Comparison of ENCODE assay signal across 10 cellular contexts in the genomic region with DNA sequence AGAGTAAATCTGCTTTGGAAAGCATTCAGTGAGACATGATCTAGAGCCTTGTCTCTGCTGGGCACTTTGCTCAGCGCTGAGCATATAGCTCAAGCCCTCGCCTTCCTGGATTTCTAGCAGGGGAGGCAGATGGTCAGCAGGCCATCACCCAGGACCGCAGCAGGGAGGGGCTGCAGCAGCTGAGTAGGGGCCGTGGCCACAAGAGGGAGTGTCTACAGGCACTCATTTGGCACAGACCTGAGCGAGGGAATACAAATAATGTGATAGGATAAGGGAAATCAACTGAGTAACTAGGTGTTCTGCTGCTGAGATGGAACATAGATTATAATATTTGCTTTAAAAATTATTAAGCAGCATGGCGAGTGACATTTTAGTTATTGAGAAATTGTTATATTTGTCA. TPM values are rescaled to one million over a fixed set of nuclear protein-coding genes. Genes with fewer than 3 reads are reported as not detected.
DNase-seq lines count a peak whose midpoint lies in the region; ATAC-seq and TF ChIP-seq lines count a peak whose summit lies in the region.
"Had no signal": no experiment of that assay in that cellular context is flagged by ENCODE, and none has a peak within 500 bp of the region (broad histone marks: within the 10 kb centered on the region; RNA-seq: fewer than 3 reads in every experiment).

No MANE protein-coding gene starts in this region.

- peaks cover 45% of the 10 kb centered on the region for H3K36me3 ChIP-seq in left ventricle myocardium inferior
- H3K36me3 ChIP-seq in psoas muscle (ENCODE audit: insufficient read depth in 1 of 2, low read depth in 1 of 2) = peaks cover 0 to 82% of the 10 kb centered on the region in 2 donors

- H3K4me3 Mint-ChIP-seq in H9 (no peak overlapping the region), WTC11 (no peak overlapping the region), immature natural killer cell (no peak overlapping the region)
- H3K4me3 Mint-ChIP-seq: activated naive CD8-positive, alpha-beta T cell treated with anti-CD3 and anti-CD28 coated beads, Interleukin-2, amount 50 U/mL, for 24 hours; T-helper 1 cell treated with Interleukin-12 subunit alpha and Interleukin-12 subunit beta and Interleukin-4 antibody, amounts not matched to agents 30 μg/mL and 1 μg/mL, for 36 hours had no signal

- no peak overlapping the region for H4K5ac ChIP-seq in H9 (ENCODE audit: insufficient read length, low read depth, low read length)

- H2BK15ac ChIP-seq in H9 (ENCODE audit: low read depth, low read length) = no peak overlapping the region

- no peaks in the 10 kb centered on the region for H3K23me2 ChIP-seq in H9 (ENCODE audit: insufficient read length, low read depth, low read length, poor library complexity, severe bottlenecking)

- H3K9me3 Mint-ChIP-seq in H9 (peaks cover 23 to 38% of the 10 kb centered on the region in 2 experiments), WTC11 (no peaks in the 10 kb centered on the region), immature natural killer cell (no peaks in the 10 kb centered on the region)
- H3K9me3 Mint-ChIP-seq: activated naive CD8-positive, alpha-beta T cell treated with anti-CD3 and anti-CD28 coated beads, Interleukin-2, amount 50 U/mL, for 24 hours; T-helper 1 cell treated with Interleukin-12 subunit alpha and Interleukin-12 subunit beta and Interleukin-4 antibody, amounts not matched to agents 30 μg/mL and 1 μg/mL, for 36 hours had no signal

- H2AK5ac ChIP-seq in H9 (ENCODE audit: insufficient read length, low read length) = no peak overlapping the region

- H3K4me2 ChIP-seq in H9 (ENCODE audit: insufficient read depth, insufficient read length, low read length) = no peak overlapping the region

- POLR2A ChIA-PET in WTC11 (lab: Charles Lee) = interaction anchor here (0.5 kb wide), 1 partner anchor 157 kb away, joined by 3 read pairs; no protein-coding TSS in a partner anchor

- no peak overlapping the region for H3K4ac ChIP-seq in H9 (ENCODE audit: low read depth, low read length)

- no peak overlapping the region for H2BK20ac ChIP-seq in H9 (ENCODE audit: low read depth, low read length, poor library complexity, severe bottlenecking)

- no peaks in the 10 kb centered on the region for H3K27me3 ChIP-seq in H9 (ENCODE audit: insufficient read depth, low read length)
- no peaks in the 10 kb centered on the region for H3K27me3 ChIP-seq in left ventricle myocardium inferior (ENCODE audit: low read depth)
- H3K27me3 ChIP-seq in psoas muscle (ENCODE audit: insufficient read depth in 3 of 3, low read length in 2 of 3) = no peaks in the 10 kb centered on the region

- no peak overlapping the region for H3K14ac ChIP-seq in H9 (ENCODE audit: insufficient read depth, low read length)

- H4K91ac ChIP-seq in H9 (ENCODE audit: insufficient read length, low read depth, low read length) = no peak overlapping the region

- no peaks in the 10 kb centered on the region for H3K9me3 ChIP-seq in H9 (ENCODE audit: control insufficient read depth, low read depth, low read length)
- no peaks in the 10 kb centered on the region for H3K9me3 ChIP-seq in left ventricle myocardium inferior (replicated peaks)
- H3K9me3 ChIP-seq in psoas muscle = no peaks in the 10 kb centered on the region

- no peak overlapping the region for H2AFZ ChIP-seq in H9 (ENCODE audit: low read length)

- no peak overlapping the region for H3K56ac ChIP-seq in H9 (ENCODE audit: insufficient read length, low read depth, low read length)

- H3K27ac Mint-ChIP-seq in H9 = no peak overlapping the region
- no peak overlapping the region for H3K27ac Mint-ChIP-seq in WTC11
- peak overlapping the region in 2 of 6 donors; percentile 31 to 41 for H3K27ac Mint-ChIP-seq in immature natural killer cell
- H3K27ac Mint-ChIP-seq: activated naive CD8-positive, alpha-beta T cell treated with anti-CD3 and anti-CD28 coated beads, Interleukin-2, amount 50 U/mL, for 24 hours; T-helper 1 cell treated with Interleukin-12 subunit alpha and Interleukin-12 subunit beta and Interleukin-4 antibody, amounts not matched to agents 30 μg/mL and 1 μg/mL, for 36 hours had no signal

- TF ChIP-seq CTCF in H9 (conservative IDR thresholded peaks at IDR 0.05) (peak; percentile 62), WTC11 (IDR thresholded peaks at IDR 0.05) (no peak), left ventricle myocardium inferior (IDR thresholded peaks at IDR 0.05; ENCODE audit: borderline replicate concordance) (peak; percentile 47), psoas muscle (IDR thresholded peaks at IDR 0.05) (peak; percentile 15)

- no peak overlapping the region for H3T11ph ChIP-seq in H9 (ENCODE audit: low read length)

- no CpG with 5 or more reads among the region's 6 CpGs for WGBS in H9 (ENCODE audit: extremely low coverage, insufficient read length, low lambda C conversion rate)
- 40 to 53% (median 51%) methylated on average over 6 of the region's 6 CpGs for WGBS in psoas muscle, 3 donors

- H3K23ac ChIP-seq in H9 (ENCODE audit: insufficient read length, low read depth, low read length) = no peak overlapping the region

- H2BK120ac ChIP-seq in H9 (ENCODE audit: low read depth, low read length, poor library complexity, severe bottlenecking) = no peak overlapping the region

- H3K4me1 Mint-ChIP-seq in H9 (peaks cover 29 to 54% of the 10 kb centered on the region in 2 experiments), WTC11 (peaks cover 44% of the 10 kb centered on the region), immature natural killer cell (peaks cover 4 to 10% of the 10 kb centered on the region in 2 donors)

- ATAC-seq in WTC11 (peak; percentile 83), psoas muscle (peak in 1 of 4 donors; percentile 53)
- ATAC-seq: activated naive CD8-positive, alpha-beta T cell treated with anti-CD3 and anti-CD28 coated beads, Interleukin-2, amount 50 U/mL, for 24 hours had no signal

- no peak overlapping the region for H2BK5ac ChIP-seq in H9 (ENCODE audit: insufficient read length, low read length)

- no peaks in the 10 kb centered on the region for H4K20me1 ChIP-seq in H9 (ENCODE audit: control insufficient read depth, insufficient read depth, insufficient read length)

- CTCF ChIA-PET in WTC11 (lab: Charles Lee) = interaction anchor here (1.0 to 1.8 kb wide), 7 partner anchors 11 to 267 kb away, joined by 3 to 10 read pairs (median 5); a partner anchor contains a TSS

- no peaks in the 10 kb centered on the region for H3K79me1 ChIP-seq in H9 (ENCODE audit: insufficient read depth, low read depth, low read length, poor library complexity, severe bottlenecking)

- no peak overlapping the region for H4K8ac ChIP-seq in H9 (replicated peaks; ENCODE audit: insufficient read length, low read depth, low read length)

- H3K79me2 ChIP-seq in H9 (ENCODE audit: insufficient read depth, low read length) = no peaks in the 10 kb centered on the region

- no peak overlapping the region for H3K9ac ChIP-seq in H9 (ENCODE audit: extremely low read depth, insufficient read length, low read length)

- H3K4me3 ChIP-seq in left ventricle myocardium inferior (peak overlapping the region; percentile 32), psoas muscle (no peak overlapping the region)

- DNase-seq in H9 = peak; percentile 69
- peak; percentile 51 for DNase-seq in WTC11 (ENCODE audit: low spot score)
- DNase-seq in left ventricle myocardium inferior = no peak
- DNase-seq in psoas muscle = no peak
- no peak for DNase-seq in AML-193 (lab: John Stamatoyannopoulos, UW)
- DNase-seq in stimulated activated CD4-positive, alpha-beta T cell treated with anti-CD3 and anti-CD28 coated beads, Interleukin-4, amount 100 ng/mL, for 4 hours = no peak
- no peak for DNase-seq in NCI-H187 treated with DMSO at 0.1 percent for 48 hours (lab: John Stamatoyannopoulos, UW)
- no peak for DNase-seq in immature natural killer cell
- DNase-seq: activated naive CD8-positive, alpha-beta T cell treated with anti-CD3 and anti-CD28 coated beads, Interleukin-2, amount 50 U/mL, for 24 hours had no signal

- H2BK12ac ChIP-seq in H9 (ENCODE audit: insufficient read length, low read depth, low read length) = no peak overlapping the region

- H3K36me3 Mint-ChIP-seq in H9 (ENCODE audit: insufficient read depth in 1 of 3, low read depth in 3 of 3) (peaks cover 18 to 71% (median 51%) of the 10 kb centered on the region in 3 experiments), WTC11 (peaks cover 41% of the 10 kb centered on the region), immature natural killer cell (peaks cover 0 to 74% (median 53%) of the 10 kb centered on the region in 3 donors)

- intact Hi-C loops in left ventricle myocardium inferior (cut with micrococcal nuclease) (no loop called here), psoas muscle (cut with DNase I) (no loop called here)

- H3K4me1 ChIP-seq in H9 (ENCODE audit: insufficient read depth, low read length) (peaks cover 11% of the 10 kb centered on the region; the same call in 1 of the 2 replicates), left ventricle myocardium inferior (peaks cover 26% of the 10 kb centered on the region), psoas muscle (no peaks in the 10 kb centered on the region)

- H3K27ac ChIP-seq in H9 (ENCODE audit: insufficient read length, low read depth, low read length) (no peak overlapping the region), left ventricle myocardium inferior (replicated peaks) (peak overlapping the region; percentile 75), psoas muscle (no peak overlapping the region)

- H3K18ac ChIP-seq in H9 (ENCODE audit: insufficient read length, low read depth, low read length) = no peak overlapping the region

- H3K27me3 Mint-ChIP-seq in H9 (ENCODE audit: low read depth) (no peaks in the 10 kb centered on the region), WTC11 (ENCODE audit: low read depth) (no peaks in the 10 kb centered on the region), immature natural killer cell (ENCODE audit: low read depth in 3 of 3) (peaks cover 0 to 3% (median 2%) of the 10 kb centered on the region in 3 donors)
- H3K27me3 Mint-ChIP-seq: activated naive CD8-positive, alpha-beta T cell treated with anti-CD3 and anti-CD28 coated beads, Interleukin-2, amount 50 U/mL, for 24 hours had no signal

TF ChIP-seq in WTC11, 78 proteins besides CTCF, POLR2A, EP300 and RAD21 (continues in another document):
- no peak for TF ChIP-seq JAZF1 (CRISPR knock-in tag; IDR thresholded peaks at IDR 0.05)

RNA-seq across cellular contexts. Expression of a gene that starts 30.2 kb away (rescaled TPM):
- total RNA-seq in H9 (2021) = 36.0 and 36.6 TPM in 2 replicates
- 22.8 to 25.1 TPM (median 23.4 TPM) in 3 replicates for total RNA-seq in WTC11 (2021)
- 10.6 TPM for total RNA-seq in left ventricle myocardium inferior
- 1 to 10 TPM; 7.2 to 8.2 (median 7.8) TPM for total RNA-seq in psoas muscle
- 1 to 10 TPM; 3.3 to 9.5 (median 8.4) TPM for polyA plus RNA-seq in psoas muscle
- 10 to 100 TPM in 2 of 3 donors, 1 to 10 TPM in 1; 7.5 to 42.1 (median 22.6) TPM for polyA plus RNA-seq in immature natural killer cell

RNA-seq across cellular contexts. Expression of a gene that starts 30.3 kb away (rescaled TPM):
- total RNA-seq in H9 (2021) (13.3 and 14.6 TPM in 2 replicates), WTC11 (2021) (10.2 to 13.9 TPM (median 10.7 TPM) in 3 replicates), left ventricle myocardium inferior (7.2 TPM), psoas muscle (1 to 10 TPM; 3.4 to 6.3 (median 5.0) TPM)
- polyA plus RNA-seq in psoas muscle (1 to 10 TPM; 2.1 to 4.7 (median 3.9) TPM), immature natural killer cell (10 to 100 TPM; 48.8 to 60.1 (median 55.4) TPM)

RNA-seq across cellular contexts. Expression of a gene that starts 52.1 kb away (rescaled TPM):
- total RNA-seq in H9 (2021) (73.9 and 79.8 TPM in 2 replicates), WTC11 (2021) (99.0 to 103 TPM (median 99.8 TPM) in 3 replicates), left ventricle myocardium inferior (4.5 TPM), psoas muscle (1 to 10 TPM; 1.6 to 3.9 (median 3.0) TPM)
- polyA plus RNA-seq in psoas muscle (1 to 10 TPM; 1.1 to 3.0 (median 2.4) TPM), immature natural killer cell (1 to 10 TPM in 2 of 3 donors, under 1 TPM in 1; 0.11 to 1.4 (median 1.2) TPM)

Comparison
In these comparisons a context has a peak if more than half of its experiments do, and no peak if none do; other contexts are left out.
1. DNase-seq: peak in H9 (single experiment) and WTC11 (single experiment); none in left ventricle myocardium inferior (single experiment), psoas muscle (0 of 2), AML-193 (0 of 2), stimulated activated CD4-positive, alpha-beta T cell treated with anti-CD3 and anti-CD28 coated beads, Interleukin-4, amount 100 ng/mL, for 4 hours (0 of 2), NCI-H187 treated with DMSO at 0.1 percent for 48 hours (single experiment) and immature natural killer cell (0 of 3).
2. RNA of a gene that starts 52.1 kb away (total RNA-seq): 99.0 to 103 TPM in WTC11 and 73.9 to 79.8 TPM in H9; 4.5 TPM in left ventricle myocardium inferior (single experiment) and 1.6 to 3.9 TPM in psoas muscle; every median in the first group is over 10 times any median in the second.